1 cellular context compared by ENCODE assay signal in the genomic region with DNA sequence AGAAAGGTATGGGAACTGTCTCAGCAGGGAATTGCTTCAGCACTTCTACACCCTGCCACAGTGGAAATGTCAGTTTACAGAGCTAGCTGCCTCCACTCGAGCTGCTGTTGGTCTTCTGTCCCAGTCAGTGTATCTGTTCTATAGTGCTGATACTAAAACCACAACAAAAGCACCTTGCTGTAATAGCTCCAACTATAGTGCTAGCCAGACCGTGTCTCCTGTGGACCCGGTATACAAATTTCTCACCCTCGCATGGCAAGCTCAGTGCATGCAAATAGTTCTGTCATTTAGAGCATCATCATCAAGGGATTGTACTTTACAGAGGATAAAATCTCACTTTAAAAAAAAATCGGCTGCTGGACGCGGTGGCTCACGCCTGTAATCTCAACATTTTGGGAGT.
A peak's percentile ranks its signal among the peaks of the same experiment; 100 is the strongest.
TF ChIP-seq lines count a peak whose summit lies in the region.

No MANE protein-coding gene starts in this region.

TF ChIP-seq in GM12878, 131 proteins besides CTCF, POLR2A, EP300 and RAD21 (continued from another document):
- TF ChIP-seq FOXM1 (IDR thresholded peaks at IDR 0.05; ENCODE audit: low read depth, low read length) (0 out of 2 replicates have a peak, but pooled peaks have one; percentile 14), CHD4 (IDR thresholded peaks at IDR 0.05) (no peak), USF2 (IDR thresholded peaks at IDR 0.05; ENCODE audit: borderline replicate concordance, low read depth, low read length) (no peak), SMAD1 (IDR thresholded peaks at IDR 0.05; ENCODE audit: low read depth, partially characterized antibody) (no peak), FOS (IDR thresholded peaks at IDR 0.05; ENCODE audit: borderline replicate concordance, extremely low read depth, insufficient read length) (no peak), TAF1 (IDR thresholded peaks at IDR 0.05; ENCODE audit: borderline replicate concordance, low read depth, low read length) (no peak), YY1 (IDR thresholded peaks at IDR 0.05; ENCODE audit: low read depth, low read length) (no peak), DPF2 (IDR thresholded peaks at IDR 0.05) (no peak), SREBF1 (IDR thresholded peaks at IDR 0.05; ENCODE audit: low read length) (no peak), ZNF217 (IDR thresholded peaks at IDR 0.05) (0 out of 2 replicates have a peak, but pooled peaks have one; percentile 31), TBL1XR1 (IDR thresholded peaks at IDR 0.05; ENCODE audit: low read depth, low read length) (peak; percentile 47; the same call in 1 of the 2 replicates)
- TF ChIP-seq, protein P1, sequence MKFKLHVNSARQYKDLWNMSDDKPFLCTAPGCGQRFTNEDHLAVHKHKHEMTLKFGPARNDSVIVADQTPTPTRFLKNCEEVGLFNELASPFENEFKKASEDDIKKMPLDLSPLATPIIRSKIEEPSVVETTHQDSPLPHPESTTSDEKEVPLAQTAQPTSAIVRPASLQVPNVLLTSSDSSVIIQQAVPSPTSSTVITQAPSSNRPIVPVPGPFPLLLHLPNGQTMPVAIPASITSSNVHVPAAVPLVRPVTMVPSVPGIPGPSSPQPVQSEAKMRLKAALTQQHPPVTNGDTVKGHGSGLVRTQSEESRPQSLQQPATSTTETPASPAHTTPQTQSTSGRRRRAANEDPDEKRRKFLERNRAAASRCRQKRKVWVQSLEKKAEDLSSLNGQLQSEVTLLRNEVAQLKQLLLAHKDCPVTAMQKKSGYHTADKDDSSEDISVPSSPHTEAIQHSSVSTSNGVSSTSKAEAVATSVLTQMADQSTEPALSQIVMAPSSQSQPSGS (IDR thresholded peaks at IDR 0.05; ENCODE audit: low read length) = no peak
